Comparison of ENCODE assay signal across 26 cellular contexts in genomic region chr6:121867095-121867494, GRCh38.
DNase-seq lines count a peak whose midpoint lies in the region; ATAC-seq, FAIRE-seq and TF ChIP-seq lines count a peak whose summit lies in the region.
"Had no signal": no experiment of that assay in that cellular context is flagged by ENCODE, and none has a peak within 500 bp of the region (broad histone marks: within the 10 kb centered on the region; RNA-seq: fewer than 3 reads in every experiment).

No MANE protein-coding gene starts in this region.

- FAIRE-seq in bronchial epithelial cell (lab: Jason Lieb, UNC) = no peak
- FAIRE-seq: GM18507 had no signal

- intact Hi-C loops in thyroid gland (cut with DNase I) = no loop called here
- intact Hi-C loops in right cardiac atrium (cut with DNase I) = no loop called here
- intact Hi-C loops in gastrocnemius medialis (cut with DNase I; ENCODE audit: low total_unique reads) = no loop called here

- H3K27ac Mint-ChIP-seq in HFFc6 (no peak overlapping the region), mesothelial cell of epicardium (peak overlapping the region; percentile 71)
- H3K27ac Mint-ChIP-seq: activated CD4-positive, alpha-beta T cell treated with anti-CD3 and anti-CD28 coated beads, Interleukin-2, amount 10 ng/mL, durations not matched to agents 24 days and 14 days; CD4-positive, alpha-beta memory T cell; stimulated activated memory B cell treated with anti-CD40 and anti-IgM and Interleukin-4, amounts not matched to agents 10 μg/mL and 1 μg/mL and 100 μg/mL, for 72 hours; T-helper 1 cell treated with Interleukin-12 subunit alpha and Interleukin-12 subunit beta and Interleukin-4 antibody, amounts not matched to agents 30 μg/mL and 1 μg/mL, for 36 hours had no signal

- H3K36me3 Mint-ChIP-seq in HFFc6 (ENCODE audit: low read depth) (peaks cover 5% of the 10 kb centered on the region), mesothelial cell of epicardium (peaks cover 11% of the 10 kb centered on the region)
- H3K36me3 Mint-ChIP-seq: CD4-positive, alpha-beta memory T cell; stimulated activated memory B cell treated with anti-CD40 and anti-IgM and Interleukin-4, amounts not matched to agents 10 μg/mL and 1 μg/mL and 100 μg/mL, for 72 hours had no signal

- no peaks in the 10 kb centered on the region for H3K36me3 ChIP-seq in bronchial epithelial cell (ENCODE audit: control insufficient read depth, insufficient read depth, low read length)
- no peaks in the 10 kb centered on the region for H3K36me3 ChIP-seq in thyroid gland
- no peaks in the 10 kb centered on the region for H3K36me3 ChIP-seq in gastrocnemius medialis
- H3K36me3 ChIP-seq: breast epithelium, esophagus squamous epithelium, lower lobe of right lung, SJSA1 had no signal

- H3K27me3 ChIP-seq in bronchial epithelial cell (ENCODE audit: control insufficient read depth, insufficient read depth, low read length) = no peaks in the 10 kb centered on the region
- no peaks in the 10 kb centered on the region for H3K27me3 ChIP-seq in thyroid gland
- no peaks in the 10 kb centered on the region for H3K27me3 ChIP-seq in right cardiac atrium (ENCODE audit: control insufficient read depth, insufficient read depth)
- no peaks in the 10 kb centered on the region for H3K27me3 ChIP-seq in gastrocnemius medialis
- H3K27me3 ChIP-seq: breast epithelium, esophagus squamous epithelium, SJSA1 had no signal

- H3K27ac ChIP-seq in thyroid gland (peak overlapping the region in 2 of 3 donors; percentile 17 to 48), right cardiac atrium (ENCODE audit: low read length) (no peak overlapping the region), gastrocnemius medialis (no peak overlapping the region)
- H3K27ac ChIP-seq: breast epithelium, coronary artery, esophagus squamous epithelium, lower lobe of right lung, SJSA1 had no signal

- in situ Hi-C loops in gastrocnemius medialis (cut with MboI; ENCODE audit: low sequenced_read_pairs in 4 of 4) = loop anchor here in 1 of 4 donors (25.0 kb wide), 1 partner anchor 430 kb away; the partner anchor contains the start of gene GJA1

- TF ChIP-seq CTCF in HFFc6 (IDR thresholded peaks at IDR 0.05) (no peak), bronchial epithelial cell (IDR thresholded peaks at IDR 0.05; ENCODE audit: insufficient read depth, low read length, severe bottlenecking) (no peak), mesothelial cell of epicardium (IDR thresholded peaks at IDR 0.05; ENCODE audit: unreplicated experiment) (no peak), thyroid gland (IDR thresholded peaks at IDR 0.05) (no peak), gastrocnemius medialis (IDR thresholded peaks at IDR 0.05 in 4 of 5, conservative IDR thresholded peaks at IDR 0.05 in 1 of 5) (no peak)

- peaks cover 12 to 17% of the 10 kb centered on the region in 2 donors for H3K4me1 ChIP-seq in thyroid gland
- no peaks in the 10 kb centered on the region for H3K4me1 ChIP-seq in right cardiac atrium (ENCODE audit: control insufficient read depth, insufficient read depth, low read length)
- H3K4me1 ChIP-seq in gastrocnemius medialis = no peaks in the 10 kb centered on the region
- H3K4me1 ChIP-seq: breast epithelium, lower lobe of right lung, SJSA1 had no signal

- no peak overlapping the region for H3K4me3 ChIP-seq in bronchial epithelial cell (ENCODE audit: low read depth, low read length)
- no peak overlapping the region for H3K4me3 ChIP-seq in thyroid gland (replicated peaks in 1 of 3)
- no peak overlapping the region for H3K4me3 ChIP-seq in right cardiac atrium (ENCODE audit: low read length)
- no peak overlapping the region for H3K4me3 ChIP-seq in gastrocnemius medialis
- H3K4me3 ChIP-seq: breast epithelium, coronary artery, esophagus squamous epithelium, lower lobe of right lung, SJSA1, skin epidermis had no signal

- ATAC-seq in right cardiac atrium (no peak), gastrocnemius medialis (no peak)
- ATAC-seq: activated T-cell treated with anti-CD3 and anti-CD28 coated beads, Interleukin-2, amount 50 U/mL, for 4 hours; lower lobe of right lung; stimulated activated memory B cell treated with anti-CD40 and anti-IgM and Interleukin-4, amounts not matched to agents 10 μg/mL and 1 μg/mL and 100 μg/mL, for 72 hours had no signal

- H3K4me3 Mint-ChIP-seq in HFFc6 (no peak overlapping the region), mesothelial cell of epicardium (no peak overlapping the region)
- H3K4me3 Mint-ChIP-seq: activated CD4-positive, alpha-beta T cell treated with anti-CD3 and anti-CD28 coated beads, Interleukin-2, amount 10 ng/mL, durations not matched to agents 24 days and 14 days; activated T-cell treated with anti-CD3 and anti-CD28 coated beads, Interleukin-2, amount 50 U/mL, for 4 hours; CD4-positive, alpha-beta memory T cell; stimulated activated memory B cell treated with anti-CD40 and anti-IgM and Interleukin-4, amounts not matched to agents 10 μg/mL and 1 μg/mL and 100 μg/mL, for 72 hours; T-helper 1 cell treated with Interleukin-12 subunit alpha and Interleukin-12 subunit beta and Interleukin-4 antibody, amounts not matched to agents 30 μg/mL and 1 μg/mL, for 36 hours had no signal

- H3K9me3 ChIP-seq in thyroid gland (no peaks in the 10 kb centered on the region), right cardiac atrium (ENCODE audit: control insufficient read depth, low read length) (no peaks in the 10 kb centered on the region), gastrocnemius medialis (no peaks in the 10 kb centered on the region)
- H3K9me3 ChIP-seq: breast epithelium, esophagus squamous epithelium, lower lobe of right lung, SJSA1 had no signal

- H3K4me1 Mint-ChIP-seq in HFFc6 (ENCODE audit: low read depth) = peaks cover 41% of the 10 kb centered on the region
- peaks cover 37% of the 10 kb centered on the region for H3K4me1 Mint-ChIP-seq in mesothelial cell of epicardium
- H3K4me1 Mint-ChIP-seq: activated CD4-positive, alpha-beta T cell treated with anti-CD3 and anti-CD28 coated beads, Interleukin-2, amount 10 ng/mL, durations not matched to agents 24 days and 14 days; CD4-positive, alpha-beta memory T cell; stimulated activated memory B cell treated with anti-CD40 and anti-IgM and Interleukin-4, amounts not matched to agents 10 μg/mL and 1 μg/mL and 100 μg/mL, for 72 hours had no signal

- H3K9me3 Mint-ChIP-seq in HFFc6 (no peaks in the 10 kb centered on the region), mesothelial cell of epicardium (peaks cover 20% of the 10 kb centered on the region)
- H3K9me3 Mint-ChIP-seq: activated T-cell treated with anti-CD3 and anti-CD28 coated beads, Interleukin-2, amount 50 U/mL, for 4 hours had no signal

- DNase-seq in HFFc6 (peak; percentile 24), bronchial epithelial cell (ENCODE audit: low read depth) (peak; percentile 19), mesothelial cell of epicardium (ENCODE audit: low spot score in 2 of 2, unreplicated experiment in 2 of 2) (no peak), thyroid gland (peak; percentile 23 to 31), right cardiac atrium (no peak), SHP77 (lab: John Stamatoyannopoulos, UW) (no peak), gastrocnemius medialis (no peak)
- DNase-seq: activated CD4-positive, alpha-beta T cell treated with anti-CD3 and anti-CD28 coated beads, Interleukin-2, amount 10 ng/mL, durations not matched to agents 24 days and 14 days; activated T-cell treated with anti-CD3 and anti-CD28 coated beads, Interleukin-2, amount 50 U/mL, for 4 hours; CD4-positive, alpha-beta memory T cell; esophagus squamous epithelium; GDM1; glutamatergic neuron; KG1; kidney glomerular epithelial cell; lower lobe of right lung; NCI-H1694 treated with DMSO at 0.1 percent for 48 hours; NCI-H2227 treated with DMSO at 0.1 percent for 48 hours; NCI-H748 treated with DMSO at 0.1 percent for 48 hours had no signal

- H3K27me3 Mint-ChIP-seq in HFFc6 (ENCODE audit: insufficient read depth) (no peaks in the 10 kb centered on the region; the same call in 1 of the 2 replicates), mesothelial cell of epicardium (ENCODE audit: low read depth) (no peaks in the 10 kb centered on the region)
- H3K27me3 Mint-ChIP-seq: activated CD4-positive, alpha-beta T cell treated with anti-CD3 and anti-CD28 coated beads, Interleukin-2, amount 10 ng/mL, durations not matched to agents 24 days and 14 days; CD4-positive, alpha-beta memory T cell; stimulated activated memory B cell treated with anti-CD40 and anti-IgM and Interleukin-4, amounts not matched to agents 10 μg/mL and 1 μg/mL and 100 μg/mL, for 72 hours had no signal

- TF ChIP-seq POLR2A in thyroid gland (IDR thresholded peaks at IDR 0.05) (no peak), gastrocnemius medialis (IDR thresholded peaks at IDR 0.05) (no peak)

- 33 to 35% methylated on average over 2 of the region's 2 CpGs for WGBS in thyroid gland, 2 donors
- WGBS in right cardiac atrium = 73% methylated on average over 2 of the region's 2 CpGs

Comparison
In these comparisons a context has a peak if more than half of its experiments do, and no peak if none do; other contexts are left out.
1. DNase-seq: peak in HFFc6 (single experiment), bronchial epithelial cell (single experiment) and thyroid gland (2 of 2); none in mesothelial cell of epicardium (0 of 2), right cardiac atrium (0 of 3), SHP77 (0 of 2) and gastrocnemius medialis (0 of 2).
2. H3K27ac ChIP-seq: peak in thyroid gland (2 of 3); none in right cardiac atrium (single experiment) and gastrocnemius medialis (0 of 4).